8 cellular contexts compared by ENCODE assay signal in the genomic region with DNA sequence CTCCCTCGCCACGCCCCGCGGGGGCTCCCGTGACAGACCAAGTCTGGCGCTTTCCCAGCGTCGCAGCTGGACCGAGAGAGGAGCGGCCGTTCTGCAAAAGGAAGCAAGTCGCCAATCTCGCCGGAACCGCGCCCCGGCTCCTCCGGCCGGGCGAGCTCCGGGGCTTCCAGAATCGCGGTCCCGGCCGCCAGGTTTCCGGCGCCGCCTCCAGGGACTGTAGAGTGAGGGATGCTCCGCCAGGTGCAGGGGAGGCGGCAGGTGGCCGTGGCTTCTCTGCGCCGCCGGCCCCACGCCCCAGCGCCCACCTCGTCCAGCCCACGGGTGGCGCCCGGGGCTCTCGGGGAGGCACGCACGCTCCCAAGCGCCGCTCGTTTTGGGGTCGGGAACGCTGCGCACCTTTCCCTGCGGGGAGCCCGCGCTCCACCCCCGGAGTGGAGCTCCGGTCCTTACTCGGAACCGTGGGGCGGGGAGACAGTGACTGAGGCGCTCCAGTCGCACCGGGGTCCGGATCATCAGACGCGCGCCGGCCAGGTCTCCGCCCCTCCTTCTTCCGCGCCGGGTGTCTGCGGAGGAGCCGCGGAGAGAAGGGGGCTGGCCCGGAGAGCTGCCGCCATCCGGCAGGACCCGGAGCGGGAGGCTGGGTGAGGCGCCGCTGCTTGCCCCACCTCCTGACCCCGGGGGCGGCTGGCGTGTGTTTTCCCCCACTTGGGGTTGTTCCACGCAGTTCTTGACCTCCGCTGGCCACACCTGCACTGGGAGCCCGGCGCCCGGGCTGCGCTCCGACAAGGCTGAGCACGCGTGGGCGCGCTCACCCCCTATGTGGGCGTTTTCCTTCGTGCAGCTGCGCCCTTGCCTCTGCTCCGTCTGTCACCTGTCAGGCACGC. TPM values are rescaled to one million over a fixed set of nuclear protein-coding genes. Genes with fewer than 3 reads are reported as not detected.
DNase-seq lines count a peak whose midpoint lies in the region; ATAC-seq, FAIRE-seq and TF ChIP-seq lines count a peak whose summit lies in the region.

A gene with protein sequence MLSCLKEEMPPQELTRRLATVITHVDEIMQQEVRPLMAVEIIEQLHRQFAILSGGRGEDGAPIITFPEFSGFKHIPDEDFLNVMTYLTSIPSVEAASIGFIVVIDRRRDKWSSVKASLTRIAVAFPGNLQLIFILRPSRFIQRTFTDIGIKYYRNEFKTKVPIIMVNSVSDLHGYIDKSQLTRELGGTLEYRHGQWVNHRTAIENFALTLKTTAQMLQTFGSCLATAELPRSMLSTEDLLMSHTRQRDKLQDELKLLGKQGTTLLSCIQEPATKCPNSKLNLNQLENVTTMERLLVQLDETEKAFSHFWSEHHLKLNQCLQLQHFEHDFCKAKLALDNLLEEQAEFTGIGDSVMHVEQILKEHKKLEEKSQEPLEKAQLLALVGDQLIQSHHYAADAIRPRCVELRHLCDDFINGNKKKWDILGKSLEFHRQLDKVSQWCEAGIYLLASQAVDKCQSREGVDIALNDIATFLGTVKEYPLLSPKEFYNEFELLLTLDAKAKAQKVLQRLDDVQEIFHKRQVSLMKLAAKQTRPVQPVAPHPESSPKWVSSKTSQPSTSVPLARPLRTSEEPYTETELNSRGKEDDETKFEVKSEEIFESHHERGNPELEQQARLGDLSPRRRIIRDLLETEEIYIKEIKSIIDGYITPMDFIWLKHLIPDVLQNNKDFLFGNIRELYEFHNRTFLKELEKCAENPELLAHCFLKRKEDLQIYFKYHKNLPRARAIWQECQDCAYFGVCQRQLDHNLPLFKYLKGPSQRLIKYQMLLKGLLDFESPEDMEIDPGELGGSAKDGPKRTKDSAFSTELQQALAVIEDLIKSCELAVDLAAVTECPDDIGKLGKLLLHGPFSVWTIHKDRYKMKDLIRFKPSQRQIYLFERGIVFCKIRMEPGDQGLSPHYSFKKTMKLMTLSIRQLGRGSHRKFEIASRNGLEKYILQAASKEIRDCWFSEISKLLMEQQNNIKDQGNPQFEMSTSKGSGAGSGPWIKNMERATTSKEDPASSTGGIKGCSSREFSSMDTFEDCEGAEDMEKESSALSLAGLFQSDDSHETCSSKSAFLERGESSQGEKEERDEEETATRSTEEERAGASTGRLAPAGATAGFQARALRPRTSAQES (minus strand): TSS at position 480 of the 884 bp plus-strand sequence. CDS start 642 bp downstream, outside the sequence.

- DNase-seq in Ammon's horn (ENCODE audit: low spot score) (peak; percentile 79), HTR-8/SVneo (ENCODE audit: insufficient read length, low spot score) (peak; percentile 77), RKO (ENCODE audit: low spot score) (peak; percentile 64), occipital lobe (lab: John Stamatoyannopoulos, UW) (peak; percentile 68), suprapubic skin (ENCODE audit: low spot score in 2 of 2) (peak in 1 of 2 donors; percentile 70)
- DNase-seq in activated gamma-delta T cell treated with anti-CD3 and anti-CD28 coated beads, Interleukin-2, amount 50 U/mL, for 16 hours (ENCODE audit: low read depth): peak; percentile 59

- no peak for TF ChIP-seq CTCF in gastroesophageal sphincter (IDR thresholded peaks at IDR 0.05)
- no peak for TF ChIP-seq CTCF in suprapubic skin (IDR thresholded peaks at IDR 0.05)

- H3K27me3 ChIP-seq in gastroesophageal sphincter: peaks cover 60% of the 10 kb centered on the region
- H3K27me3 ChIP-seq in suprapubic skin: peaks cover 14% of the 10 kb centered on the region

- H3K9me3 ChIP-seq in gastroesophageal sphincter (no peaks in the 10 kb centered on the region), suprapubic skin (no peaks in the 10 kb centered on the region)

- ATAC-seq in GM19395 (IDR thresholded peaks at IDR 0.05; ENCODE audit: unreplicated experiment): peak; percentile 65
- peak; percentile 75 for ATAC-seq in gastroesophageal sphincter

- H3K4me1 ChIP-seq in gastroesophageal sphincter (peaks cover 0 to 22% (median 4%) of the 10 kb centered on the region in 3 donors), suprapubic skin (peaks cover 20% of the 10 kb centered on the region)

- 0% methylated on average over 11 of the region's 98 CpGs; no CpG with 5 or more reads in 1 of the 2 donors for WGBS in gastroesophageal sphincter (ENCODE audit: low coverage in 1 of 2), 2 donors
- 4% methylated on average over 5 of the region's 98 CpGs for WGBS in suprapubic skin

- peak in 1 of 2 donors; percentile 6 for TF ChIP-seq POLR2A in gastroesophageal sphincter (IDR thresholded peaks at IDR 0.05)
- no peak for TF ChIP-seq POLR2A in suprapubic skin (IDR thresholded peaks at IDR 0.05)

- H3K36me3 ChIP-seq in gastroesophageal sphincter (no peaks in the 10 kb centered on the region), suprapubic skin (no peaks in the 10 kb centered on the region)

- H3K4me3 ChIP-seq in gastroesophageal sphincter (peak within 1 kb of the TSS; percentile 62 to 72), suprapubic skin (peak within 1 kb of the TSS; percentile 65)

- FAIRE-seq in HTR-8/SVneo (lab: Jason Lieb, UNC): no peak

- H3K27ac ChIP-seq in gastroesophageal sphincter (peak within 1 kb of the TSS in 1 of 4 donors; percentile 54), suprapubic skin (no peak within 1 kb of the TSS)

- no peak for TF ChIP-seq EP300 in gastroesophageal sphincter (IDR thresholded peaks at IDR 0.05)
- no peak for TF ChIP-seq EP300 in suprapubic skin (IDR thresholded peaks at IDR 0.05)

RNA-seq across cellular contexts. Expression of the gene that starts here (rescaled TPM):
- total RNA-seq in gastroesophageal sphincter (1 to 10 TPM in 3 of 4 donors, under 1 TPM in 1; 0.67 to 4.0 (median 2.7) TPM), occipital lobe (34.5 TPM), suprapubic skin (1 to 10 TPM in 1 of 4 donors, under 1 TPM in 3; 0.36 to 2.2 (median 0.64) TPM)
